Comparison of ENCODE assay signal across 11 cellular contexts in the genomic region with DNA sequence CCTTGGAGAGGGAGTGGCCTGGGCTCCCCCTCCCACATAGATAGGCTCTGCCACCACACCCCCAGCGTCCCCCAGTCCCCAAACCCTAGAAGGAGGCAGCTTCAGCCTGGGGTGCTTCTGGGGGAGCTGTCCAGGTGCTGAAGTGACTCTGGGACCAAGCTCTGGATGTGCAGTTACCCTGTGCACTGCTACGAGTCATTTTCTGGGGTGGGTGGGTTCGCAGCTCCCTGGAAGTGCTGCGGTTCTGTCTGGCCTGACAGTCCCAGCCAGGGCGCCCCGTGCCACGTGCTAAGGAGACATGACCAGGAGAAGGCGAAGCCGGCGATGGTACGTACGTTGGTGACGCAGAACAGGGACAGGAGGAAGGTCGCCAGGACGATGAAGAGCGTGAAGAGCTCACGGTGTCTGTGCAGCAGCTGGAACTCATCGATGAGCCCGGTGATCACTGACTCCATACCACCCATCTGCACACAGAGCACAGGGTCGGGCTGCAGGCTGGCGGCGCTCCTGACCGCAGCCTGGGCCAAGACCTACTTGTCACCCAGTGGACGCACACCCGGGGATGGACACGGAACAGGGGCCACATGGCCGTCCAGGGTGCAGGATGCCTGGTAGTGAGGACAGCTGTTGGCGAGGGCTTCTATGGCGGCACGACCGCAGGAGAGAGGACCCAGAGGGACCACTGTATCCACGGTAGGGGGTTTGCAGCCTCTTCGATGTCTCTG. TPM values are rescaled to one million over a fixed set of nuclear protein-coding genes. Genes with fewer than 3 reads are reported as not detected.
A peak's percentile ranks its signal among the peaks of the same experiment; 100 is the strongest.
DNase-seq lines count a peak whose midpoint lies in the region; ATAC-seq and TF ChIP-seq lines count a peak whose summit lies in the region.
"Had no signal": no experiment of that assay in that cellular context is flagged by ENCODE, and none has a peak within 500 bp of the region (broad histone marks: within the 10 kb centered on the region; RNA-seq: fewer than 3 reads in every experiment).

No MANE protein-coding gene starts in this region.

- peaks cover 0 to 2% (median 0%) of the 10 kb centered on the region in 7 donors for H3K9me3 Mint-ChIP-seq in CD14-positive monocyte
- H3K9me3 Mint-ChIP-seq in activated CD4-positive, alpha-beta memory T cell treated with anti-CD3 and anti-CD28 coated beads, Interleukin-2, amount 10 ng/mL, durations not matched to agents 7 days and 5 days, result no peaks in the 10 kb centered on the region
- no peaks in the 10 kb centered on the region for H3K9me3 Mint-ChIP-seq in activated T-helper 17 cell treated with anti-CD3 and anti-CD28 coated beads, Interleukin-2, amount 50 U/mL, for 72 hours
- H3K9me3 Mint-ChIP-seq: central memory CD8-positive, alpha-beta T cell had no signal

- CTCF ChIA-PET in activated CD4-positive, alpha-beta memory T cell treated with anti-CD3 and anti-CD28 coated beads, Interleukin-2, amount 10 ng/mL, durations not matched to agents 7 days and 5 days (lab: Charles Lee), result interaction anchor here (1.1 kb wide), 1 partner anchor 69 kb away, joined by 3 read pairs; no protein-coding TSS in a partner anchor

- intact Hi-C loops in CD14-positive monocyte (cut with micrococcal nuclease), result no loop called here

- no peak for ATAC-seq in activated T-helper 17 cell treated with anti-CD3 and anti-CD28 coated beads, Interleukin-2, amount 50 U/mL, for 72 hours (replicated peaks)
- ATAC-seq in GM19351 (IDR thresholded peaks at IDR 0.05; ENCODE audit: unreplicated experiment) (no peak), GM21515 (IDR thresholded peaks at IDR 0.05; ENCODE audit: unreplicated experiment) (no peak)

- no peak overlapping the region for H3K27ac Mint-ChIP-seq in CD14-positive monocyte
- H3K27ac Mint-ChIP-seq in activated CD4-positive, alpha-beta memory T cell treated with anti-CD3 and anti-CD28 coated beads, Interleukin-2, amount 10 ng/mL, durations not matched to agents 7 days and 5 days, result no peak overlapping the region
- H3K27ac Mint-ChIP-seq in activated T-helper 17 cell treated with anti-CD3 and anti-CD28 coated beads, Interleukin-2, amount 50 U/mL, for 72 hours, result no peak overlapping the region

- H3K36me3 Mint-ChIP-seq in CD14-positive monocyte, result no peaks in the 10 kb centered on the region
- no peaks in the 10 kb centered on the region for H3K36me3 Mint-ChIP-seq in activated CD4-positive, alpha-beta memory T cell treated with anti-CD3 and anti-CD28 coated beads, Interleukin-2, amount 10 ng/mL, durations not matched to agents 7 days and 5 days (ENCODE audit: low read depth)
- H3K36me3 Mint-ChIP-seq in activated T-helper 17 cell treated with anti-CD3 and anti-CD28 coated beads, Interleukin-2, amount 50 U/mL, for 72 hours (ENCODE audit: low read depth), result no peaks in the 10 kb centered on the region

- DNase-seq in CD14-positive monocyte (ENCODE audit: low spot score) (peak; percentile 40), HFF-Myc (ENCODE audit: extremely low read depth, low read depth) (peak; percentile 6), left kidney (ENCODE audit: low read depth, low spot score) (peak; percentile 88), glomerular visceral epithelial cell (ENCODE audit: extremely low spot score) (no peak)
- peak; percentile 39 for DNase-seq in activated CD4-positive, alpha-beta memory T cell treated with anti-CD3 and anti-CD28 coated beads, Interleukin-2, amount 10 ng/mL, durations not matched to agents 7 days and 5 days

- TF ChIP-seq CTCF in CD14-positive monocyte (IDR thresholded peaks at IDR 0.05) (no peak), HFF-Myc (IDR thresholded peaks at IDR 0.05; ENCODE audit: low read depth, low read length, missing control alignments) (no peak)

- POLR2A ChIA-PET in activated CD4-positive, alpha-beta memory T cell treated with anti-CD3 and anti-CD28 coated beads, Interleukin-2, amount 10 ng/mL, durations not matched to agents 7 days and 5 days (lab: Charles Lee), result no interaction called here

- H3K4me3 Mint-ChIP-seq in CD14-positive monocyte, result no peak overlapping the region
- H3K4me3 Mint-ChIP-seq in activated CD4-positive, alpha-beta memory T cell treated with anti-CD3 and anti-CD28 coated beads, Interleukin-2, amount 10 ng/mL, durations not matched to agents 7 days and 5 days, result no peak overlapping the region
- H3K4me3 Mint-ChIP-seq in activated T-helper 17 cell treated with anti-CD3 and anti-CD28 coated beads, Interleukin-2, amount 50 U/mL, for 72 hours, result no peak overlapping the region
- H3K4me3 Mint-ChIP-seq: central memory CD8-positive, alpha-beta T cell had no signal

- H3K4me3 ChIP-seq in HFF-Myc (replicated peaks; ENCODE audit: low read depth, low read length), result no peak overlapping the region
- H3K4me3 ChIP-seq: SK-N-MC had no signal

- peaks cover 7 to 12% (median 9%) of the 10 kb centered on the region in 3 donors for H3K27me3 Mint-ChIP-seq in CD14-positive monocyte (ENCODE audit: low read depth in 3 of 3)
- H3K27me3 Mint-ChIP-seq in activated CD4-positive, alpha-beta memory T cell treated with anti-CD3 and anti-CD28 coated beads, Interleukin-2, amount 10 ng/mL, durations not matched to agents 7 days and 5 days, result no peaks in the 10 kb centered on the region
- peaks cover 19% of the 10 kb centered on the region for H3K27me3 Mint-ChIP-seq in activated T-helper 17 cell treated with anti-CD3 and anti-CD28 coated beads, Interleukin-2, amount 50 U/mL, for 72 hours

- H3K4me1 Mint-ChIP-seq in CD14-positive monocyte, result no peaks in the 10 kb centered on the region
- H3K4me1 Mint-ChIP-seq in activated CD4-positive, alpha-beta memory T cell treated with anti-CD3 and anti-CD28 coated beads, Interleukin-2, amount 10 ng/mL, durations not matched to agents 7 days and 5 days, result peaks cover 12% of the 10 kb centered on the region
- no peaks in the 10 kb centered on the region for H3K4me1 Mint-ChIP-seq in activated T-helper 17 cell treated with anti-CD3 and anti-CD28 coated beads, Interleukin-2, amount 50 U/mL, for 72 hours

RNA-seq across cellular contexts. Expression of a gene that starts 35.7 kb away (rescaled TPM):
- not detected for polyA plus RNA-seq in CD14-positive monocyte
- not detected for total RNA-seq in activated CD4-positive, alpha-beta memory T cell treated with anti-CD3 and anti-CD28 coated beads, Interleukin-2, amount 10 ng/mL, durations not matched to agents 7 days and 5 days
- total RNA-seq in activated T-helper 17 cell treated with anti-CD3 and anti-CD28 coated beads, Interleukin-2, amount 50 U/mL, for 72 hours, result not detected
- total RNA-seq: mononuclear cell had no signal
